18 cellular contexts compared by ENCODE assay signal in genomic region chr17:5164465-5164864, GRCh38. TPM values are rescaled to one million over a fixed set of nuclear protein-coding genes. Genes with fewer than 3 reads are reported as not detected.
"Had no signal": no experiment of that assay in that cellular context is flagged by ENCODE, and none has a peak within 500 bp of the region (broad histone marks: within the 10 kb centered on the region; RNA-seq: fewer than 3 reads in every experiment).

No MANE protein-coding gene starts in this region.

- H3K27me3 Mint-ChIP-seq: activated B cell treated with CpG ODN at 0.5 μM for 24 hours had no signal

- DNase-seq: activated B cell treated with CpG ODN at 0.5 μM for 24 hours; activated CD4-positive, alpha-beta T cell treated with anti-CD3 and anti-CD28 coated beads for 4 hours; activated CD8-positive, alpha-beta T cell treated with anti-CD3 and anti-CD28 coated beads for 36 hours; activated naive CD4-positive, alpha-beta T cell treated with Interleukin-2 at 50 U/mL for 16 hours; activated T-cell treated with anti-CD3 and anti-CD28 coated beads, Interleukin-2, amount 50 U/mL, for 24 hours; body of pancreas; dermis blood vessel endothelial cell; effector memory CD8-positive, alpha-beta T cell; esophagus squamous epithelium; immature natural killer cell; occipital lobe; stimulated activated CD4-positive, alpha-beta T cell treated with anti-CD3 and anti-CD28 coated beads, Interleukin-12 subunit alpha, Interleukin-12 subunit beta, amount 100 ng/mL, for 4 hours; stimulated activated CD4-positive, alpha-beta T cell treated with anti-CD3 and anti-CD28 coated beads, Interleukin-2, amount 100 ng/mL, for 24 hours had no signal

- H3K27ac Mint-ChIP-seq: activated B cell treated with CpG ODN at 0.5 μM for 24 hours; activated CD8-positive, alpha-beta T cell treated with anti-CD3 and anti-CD28 coated beads for 36 hours; activated T-cell treated with anti-CD3 and anti-CD28 coated beads, Interleukin-2, amount 50 U/mL, for 24 hours; activated T-helper 2 cell treated with anti-CD3 and anti-CD28 coated beads, Interferon-gamma antibody, Interleukin-2, Interleukin-4, amounts not matched to agents 10 μg/mL and 5 μg/mL and 100 μg/mL, durations not matched to agents 14 hours and 24 hours and 36 hours; effector memory CD8-positive, alpha-beta T cell; immature natural killer cell; stimulated activated naive CD8-positive, alpha-beta T cell treated with anti-CD3 and anti-CD28 coated beads, Interleukin-15, Interleukin-2, amounts not matched to agents 100 ng/mL and 50 ng/mL, for 24 hours; T-helper 2 cell treated with Interferon-gamma antibody and Interleukin-4, amounts not matched to agents 5 μg/mL and 100 μg/mL, for 36 hours had no signal

- H3K27me3 ChIP-seq: body of pancreas, tibial nerve had no signal

- H3K9me3 Mint-ChIP-seq: activated B cell treated with CpG ODN at 0.5 μM for 24 hours; activated CD8-positive, alpha-beta T cell treated with anti-CD3 and anti-CD28 coated beads for 36 hours; activated T-cell treated with anti-CD3 and anti-CD28 coated beads, Interleukin-2, amount 50 U/mL, for 24 hours; effector memory CD8-positive, alpha-beta T cell; immature natural killer cell; stimulated activated naive CD8-positive, alpha-beta T cell treated with anti-CD3 and anti-CD28 coated beads, Interleukin-15, Interleukin-2, amounts not matched to agents 100 ng/mL and 50 ng/mL, for 24 hours had no signal

- H3K36me3 ChIP-seq: esophagus squamous epithelium, tibial nerve had no signal

- H3K4me1 ChIP-seq: body of pancreas, esophagus squamous epithelium, tibial nerve had no signal

- H3K27ac ChIP-seq: body of pancreas, esophagus squamous epithelium, tibial nerve had no signal

- H3K4me3 ChIP-seq: body of pancreas, esophagus squamous epithelium, tibial nerve had no signal

- H3K36me3 Mint-ChIP-seq: immature natural killer cell had no signal

- ATAC-seq: activated CD8-positive, alpha-beta T cell treated with anti-CD3 and anti-CD28 coated beads for 36 hours; body of pancreas; effector memory CD8-positive, alpha-beta T cell had no signal

- H3K9me3 ChIP-seq: body of pancreas, esophagus squamous epithelium, tibial nerve had no signal

- H3K4me1 Mint-ChIP-seq: immature natural killer cell had no signal

- H3K4me3 Mint-ChIP-seq: activated B cell treated with CpG ODN at 0.5 μM for 24 hours; activated CD8-positive, alpha-beta T cell treated with anti-CD3 and anti-CD28 coated beads for 36 hours; activated T-cell treated with anti-CD3 and anti-CD28 coated beads, Interleukin-2, amount 50 U/mL, for 24 hours; effector memory CD8-positive, alpha-beta T cell; immature natural killer cell; stimulated activated naive CD8-positive, alpha-beta T cell treated with anti-CD3 and anti-CD28 coated beads, Interleukin-15, Interleukin-2, amounts not matched to agents 100 ng/mL and 50 ng/mL, for 24 hours; T-helper 2 cell treated with Interferon-gamma antibody and Interleukin-4, amounts not matched to agents 5 μg/mL and 100 μg/mL, for 36 hours had no signal

RNA-seq across cellular contexts. Expression of gene USP6, which starts 48.6 kb away (rescaled TPM):
- total RNA-seq: body of pancreas, dermis blood vessel endothelial cell had no signal
- polyA plus RNA-seq: neural cell had no signal
